In genomic region chr10:5449227-5449626, GRCh38 we compare ENCODE assay signal across 11 cellular contexts. TPM values are rescaled to one million over a fixed set of nuclear protein-coding genes. Genes with fewer than 3 reads are reported as not detected.
DNase-seq lines count a peak whose midpoint lies in the region; ATAC-seq and TF ChIP-seq lines count a peak whose summit lies in the region.
"Had no signal": no experiment of that assay in that cellular context is flagged by ENCODE, and none has a peak within 500 bp of the region (broad histone marks: within the 10 kb centered on the region; RNA-seq: fewer than 3 reads in every experiment).

No MANE protein-coding gene starts in this region.

- H3K4me1 Mint-ChIP-seq in CD4-positive, CD25-positive, alpha-beta regulatory T cell: peaks cover 17 to 45% (median 43%) of the 10 kb centered on the region in 4 donors
- H3K4me1 Mint-ChIP-seq in activated naive CD4-positive, alpha-beta T cell treated with anti-CD3 and anti-CD28 coated beads for 36 hours (ENCODE audit: low read depth): peaks cover 40% of the 10 kb centered on the region

- H3K27ac ChIP-seq in CD4-positive, CD25-positive, alpha-beta regulatory T cell (ENCODE audit: insufficient read depth, low read length, poor library complexity, severe bottlenecking): peak overlapping the region; percentile 8
- peak overlapping the region; percentile 86 for H3K27ac ChIP-seq in VCaP
- H3K27ac ChIP-seq in gastroesophageal sphincter: peak overlapping the region; percentile 72 to 92 (median 81)
- no peak overlapping the region for H3K27ac ChIP-seq in caudate nucleus (ENCODE audit: low read depth, low read length)

- intact Hi-C loops in activated naive CD4-positive, alpha-beta T cell treated with anti-CD3 and anti-CD28 coated beads for 36 hours (cut with micrococcal nuclease): loop anchor here (5.0 to 10.0 kb wide), 4 partner anchors 236 to 638 kb away; partner anchors contain the start of genes RBM17 and TASOR2
- intact Hi-C loops in left colon (cut with DNase I, micrococcal nuclease): loop anchor here in 1 of 2 donors (5.0 kb wide), 1 partner anchor 98 kb away; no protein-coding TSS in a partner anchor

- DNase-seq in CD4-positive, CD25-positive, alpha-beta regulatory T cell: no peak
- DNase-seq in retinal pigment epithelial cell (ENCODE audit: low read depth) (no peak), NCI-H774 (lab: John Stamatoyannopoulos, UW) (no peak), caudate nucleus (lab: John Stamatoyannopoulos, UW) (no peak), left colon (no peak)
- DNase-seq in activated naive CD4-positive, alpha-beta T cell treated with anti-CD3 and anti-CD28 coated beads for 36 hours: no peak
- DNase-seq: COR-L47; SHP77 treated with DMSO at 0.1 percent for 48 hours; stimulated activated naive CD8-positive, alpha-beta T cell treated with anti-CD3 and anti-CD28 coated beads, Interleukin-15, amount 100 ng/mL, for 72 hours had no signal

- no peak overlapping the region for H3K27ac Mint-ChIP-seq in CD4-positive, CD25-positive, alpha-beta regulatory T cell
- H3K27ac Mint-ChIP-seq in activated naive CD4-positive, alpha-beta T cell treated with anti-CD3 and anti-CD28 coated beads for 36 hours: no peak overlapping the region
- H3K27ac Mint-ChIP-seq: stimulated activated naive CD8-positive, alpha-beta T cell treated with anti-CD3 and anti-CD28 coated beads, Interleukin-15, amount 100 ng/mL, for 72 hours had no signal

- TF ChIP-seq POLR2A in gastroesophageal sphincter (IDR thresholded peaks at IDR 0.05): no peak

- no peak overlapping the region for H3K4me3 ChIP-seq in CD4-positive, CD25-positive, alpha-beta regulatory T cell (ENCODE audit: low read depth, low read length)
- peak overlapping the region; percentile 62 to 98 for H3K4me3 ChIP-seq in gastroesophageal sphincter
- peak overlapping the region; percentile 81 for H3K4me3 ChIP-seq in retinal pigment epithelial cell (ENCODE audit: low read length)

- 4 to 8% methylated on average over 2 of the region's 2 CpGs for WGBS in gastroesophageal sphincter (ENCODE audit: low coverage in 1 of 2), 2 donors

- no peak for ATAC-seq in CD4-positive, CD25-positive, alpha-beta regulatory T cell (ENCODE audit: low read depth in 2 of 2)
- ATAC-seq in gastroesophageal sphincter (no peak), left colon (no peak)
- ATAC-seq: stimulated activated naive CD8-positive, alpha-beta T cell treated with anti-CD3 and anti-CD28 coated beads, Interleukin-15, amount 100 ng/mL, for 72 hours had no signal

- H3K27me3 Mint-ChIP-seq in CD4-positive, CD25-positive, alpha-beta regulatory T cell: no peaks in the 10 kb centered on the region
- no peaks in the 10 kb centered on the region for H3K27me3 Mint-ChIP-seq in activated naive CD4-positive, alpha-beta T cell treated with anti-CD3 and anti-CD28 coated beads for 36 hours (ENCODE audit: low read depth)
- H3K27me3 Mint-ChIP-seq: stimulated activated naive CD8-positive, alpha-beta T cell treated with anti-CD3 and anti-CD28 coated beads, Interleukin-15, amount 100 ng/mL, for 72 hours had no signal

- peaks cover 14% of the 10 kb centered on the region for H3K36me3 ChIP-seq in CD4-positive, CD25-positive, alpha-beta regulatory T cell (ENCODE audit: control insufficient read depth, insufficient read depth, low read length)
- H3K36me3 ChIP-seq in gastroesophageal sphincter: peaks cover 19 to 27% of the 10 kb centered on the region in 2 donors

- peaks cover 31% of the 10 kb centered on the region for H3K4me1 ChIP-seq in CD4-positive, CD25-positive, alpha-beta regulatory T cell (ENCODE audit: control insufficient read depth, insufficient read depth, low read length, poor library complexity, severe bottlenecking)
- H3K4me1 ChIP-seq in gastroesophageal sphincter: peaks cover 0 to 51% (median 9%) of the 10 kb centered on the region in 3 donors

- TF ChIP-seq CTCF in VCaP (conservative IDR thresholded peaks at IDR 0.05) (no peak), gastroesophageal sphincter (IDR thresholded peaks at IDR 0.05) (no peak), retinal pigment epithelial cell (conservative IDR thresholded peaks at IDR 0.05; ENCODE audit: low read depth, low read length) (no peak)

- CTCF ChIA-PET in activated naive CD4-positive, alpha-beta T cell treated with anti-CD3 and anti-CD28 coated beads for 36 hours (lab: Charles Lee): no interaction called here

- H3K4me3 Mint-ChIP-seq in CD4-positive, CD25-positive, alpha-beta regulatory T cell: peak overlapping the region in 2 of 4 donors; percentile 56 to 84
- H3K4me3 Mint-ChIP-seq in activated naive CD4-positive, alpha-beta T cell treated with anti-CD3 and anti-CD28 coated beads for 36 hours: no peak overlapping the region
- H3K4me3 Mint-ChIP-seq: stimulated activated naive CD8-positive, alpha-beta T cell treated with anti-CD3 and anti-CD28 coated beads, Interleukin-15, amount 100 ng/mL, for 72 hours had no signal

- no peaks in the 10 kb centered on the region for H3K9me3 ChIP-seq in CD4-positive, CD25-positive, alpha-beta regulatory T cell (ENCODE audit: control insufficient read depth in 2 of 2, low read length in 2 of 2)
- H3K9me3 ChIP-seq in gastroesophageal sphincter: no peaks in the 10 kb centered on the region

- no peaks in the 10 kb centered on the region for H3K27me3 ChIP-seq in CD4-positive, CD25-positive, alpha-beta regulatory T cell (ENCODE audit: control insufficient read depth, insufficient read depth, low read length)
- H3K27me3 ChIP-seq in gastroesophageal sphincter: no peaks in the 10 kb centered on the region

- no peaks in the 10 kb centered on the region for H3K9me3 Mint-ChIP-seq in CD4-positive, CD25-positive, alpha-beta regulatory T cell
- no peaks in the 10 kb centered on the region for H3K9me3 Mint-ChIP-seq in activated naive CD4-positive, alpha-beta T cell treated with anti-CD3 and anti-CD28 coated beads for 36 hours
- H3K9me3 Mint-ChIP-seq: stimulated activated naive CD8-positive, alpha-beta T cell treated with anti-CD3 and anti-CD28 coated beads, Interleukin-15, amount 100 ng/mL, for 72 hours had no signal

- no peak for TF ChIP-seq EP300 in gastroesophageal sphincter (IDR thresholded peaks at IDR 0.05)

- peaks cover 3% of the 10 kb centered on the region for H3K36me3 Mint-ChIP-seq in CD4-positive, CD25-positive, alpha-beta regulatory T cell
- peaks cover 12% of the 10 kb centered on the region for H3K36me3 Mint-ChIP-seq in activated naive CD4-positive, alpha-beta T cell treated with anti-CD3 and anti-CD28 coated beads for 36 hours (ENCODE audit: low read depth)

RNA-seq across cellular contexts. Expression of gene NET1, which starts 36.9 kb away (rescaled TPM):
- total RNA-seq in CD4-positive, CD25-positive, alpha-beta regulatory T cell: 27.7 TPM
- 10 to 100 TPM; 11.3 to 15.4 (median 14.0) TPM for polyA plus RNA-seq in CD4-positive, CD25-positive, alpha-beta regulatory T cell
- total RNA-seq in gastroesophageal sphincter: 100 to 1,000 TPM; 288 to 401 (median 343) TPM
- 10 to 100 TPM; 20.8 to 21.3 TPM for total RNA-seq in activated naive CD4-positive, alpha-beta T cell treated with anti-CD3 and anti-CD28 coated beads for 36 hours
- total RNA-seq in left colon: 100 to 1,000 TPM; 307 to 355 TPM

RNA-seq across cellular contexts. Expression of gene TUBAL3, which starts 44.6 kb away (rescaled TPM):
- total RNA-seq in CD4-positive, CD25-positive, alpha-beta regulatory T cell: not detected
- polyA plus RNA-seq in CD4-positive, CD25-positive, alpha-beta regulatory T cell: under 1 TPM in 1 of 4 donors, not detected in 3; 0.31 TPM
- total RNA-seq in gastroesophageal sphincter (1 to 10 TPM in 1 of 4 donors, under 1 TPM in 1, not detected in 2; 0.62 to 2.0 TPM), left colon (10 to 100 TPM; 38.6 to 53.9 TPM)
- total RNA-seq in activated naive CD4-positive, alpha-beta T cell treated with anti-CD3 and anti-CD28 coated beads for 36 hours: not detected

RNA-seq across cellular contexts. Expression of gene CALML5, which starts 50.1 kb away (rescaled TPM):
- total RNA-seq in CD4-positive, CD25-positive, alpha-beta regulatory T cell: not detected
- not detected for polyA plus RNA-seq in CD4-positive, CD25-positive, alpha-beta regulatory T cell
- total RNA-seq in gastroesophageal sphincter: not detected
- total RNA-seq in activated naive CD4-positive, alpha-beta T cell treated with anti-CD3 and anti-CD28 coated beads for 36 hours: not detected
- total RNA-seq in left colon: not detected

Comparison
In these comparisons a context has a peak if more than half of its experiments do, and no peak if none do; other contexts are left out.
1. RNA of gene NET1, which starts 36.9 kb away (total RNA-seq): 288 to 401 TPM in gastroesophageal sphincter and 307 to 355 TPM in left colon; 27.7 TPM in CD4-positive, CD25-positive, alpha-beta regulatory T cell (single experiment) and 20.8 to 21.3 TPM in activated naive CD4-positive, alpha-beta T cell treated with anti-CD3 and anti-CD28 coated beads for 36 hours; every median in the first group is over 10 times any median in the second.
2. RNA of gene TUBAL3, which starts 44.6 kb away (total RNA-seq): 38.6 to 53.9 TPM in left colon; 0.62 to 2.0 TPM in gastroesophageal sphincter, not detected in activated naive CD4-positive, alpha-beta T cell treated with anti-CD3 and anti-CD28 coated beads for 36 hours and not detected in CD4-positive, CD25-positive, alpha-beta regulatory T cell (single experiment); every median in the first group is over 10 times any median in the second.